Comparison of ENCODE assay signal across 1 cellular context in the genomic region with DNA sequence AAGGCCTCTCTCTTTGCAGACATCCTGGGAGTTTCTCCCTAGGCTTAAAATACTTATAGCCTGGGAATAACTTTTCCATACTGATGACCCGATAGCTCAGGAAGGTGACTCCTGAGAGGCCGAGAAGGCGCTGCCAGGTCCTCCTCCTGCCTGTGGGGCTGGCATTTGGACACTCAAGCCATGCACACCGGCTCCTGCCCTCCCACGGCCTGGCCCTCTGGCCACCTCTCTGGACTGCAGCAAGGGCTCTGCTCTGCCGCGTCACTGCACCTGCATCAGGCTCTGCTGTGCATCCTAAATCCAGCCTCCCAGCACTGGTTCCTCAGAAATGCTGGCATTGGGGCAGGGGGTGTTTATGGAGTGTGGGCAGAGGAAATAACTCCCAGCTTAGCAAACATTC.
TF ChIP-seq lines count a peak whose summit lies in the region.

No MANE protein-coding gene starts in this region.

TF ChIP-seq in IMR-90, 13 proteins besides CTCF, POLR2A, EP300 and RAD21:
- no peak for TF ChIP-seq USF2 (IDR thresholded peaks at IDR 0.05; ENCODE audit: low read depth, low read length)
- no peak for TF ChIP-seq RCOR1 (IDR thresholded peaks at IDR 0.05; ENCODE audit: insufficient replicate concordance, low read length)
- no peak for TF ChIP-seq RFX5 (IDR thresholded peaks at IDR 0.05; ENCODE audit: low read depth, low read length)
- no peak for TF ChIP-seq FOS (IDR thresholded peaks at IDR 0.05; ENCODE audit: low read depth, low read length)
- TF ChIP-seq NFE2L2 (IDR thresholded peaks at IDR 0.05; ENCODE audit: low read depth, low read length), result no peak
- no peak for TF ChIP-seq CEBPB (IDR thresholded peaks at IDR 0.05; ENCODE audit: low read depth, low read length)
- no peak for TF ChIP-seq BHLHE40 (IDR thresholded peaks at IDR 0.05; ENCODE audit: low read depth, low read length)
- no peak for TF ChIP-seq ELK1 (IDR thresholded peaks at IDR 0.05; ENCODE audit: borderline replicate concordance, low read depth, low read length)
- no peak for TF ChIP-seq MXI1 (IDR thresholded peaks at IDR 0.05; ENCODE audit: borderline replicate concordance, low read depth, low read length)
- TF ChIP-seq MAFK (IDR thresholded peaks at IDR 0.05; ENCODE audit: low read depth, low read length), result no peak
- TF ChIP-seq MAZ (IDR thresholded peaks at IDR 0.05; ENCODE audit: borderline replicate concordance, low read depth, low read length), result no peak
- TF ChIP-seq SMC3 (IDR thresholded peaks at IDR 0.05; ENCODE audit: low read depth, low read length), result no peak
- no peak for TF ChIP-seq CHD1 (IDR thresholded peaks at IDR 0.05; ENCODE audit: low read depth, low read length)
